In genomic region chr15:77180757-77181156, GRCh38 we compare ENCODE assay signal across 15 cellular contexts.
DNase-seq lines count a peak whose midpoint lies in the region; ATAC-seq and TF ChIP-seq lines count a peak whose summit lies in the region.
"Had no signal": no experiment of that assay in that cellular context is flagged by ENCODE, and none has a peak within 500 bp of the region (broad histone marks: within the 10 kb centered on the region; RNA-seq: fewer than 3 reads in every experiment).

No MANE protein-coding gene starts in this region.

- peaks cover 0 to 28% of the 10 kb centered on the region in 2 donors for H3K4me1 ChIP-seq in left lung
- H3K4me1 ChIP-seq: prostate gland had no signal

- peaks cover 23% of the 10 kb centered on the region for H3K36me3 Mint-ChIP-seq in activated naive CD8-positive, alpha-beta T cell treated with anti-CD3 and anti-CD28 coated beads for 36 hours

- peaks cover 0 to 10% of the 10 kb centered on the region in 2 donors for H3K36me3 ChIP-seq in left lung
- H3K36me3 ChIP-seq: prostate gland had no signal

- ATAC-seq in left lung: peak; percentile 22
- no peak for ATAC-seq in HG03442 (IDR thresholded peaks at IDR 0.05; ENCODE audit: unreplicated experiment)
- ATAC-seq in HG03097 (IDR thresholded peaks at IDR 0.05; ENCODE audit: low FRiP score, unreplicated experiment): no peak
- ATAC-seq: PC-3 had no signal

- no peaks in the 10 kb centered on the region for H3K9me3 ChIP-seq in left lung
- H3K9me3 ChIP-seq: prostate gland had no signal

- no peaks in the 10 kb centered on the region for H3K9me3 Mint-ChIP-seq in activated naive CD8-positive, alpha-beta T cell treated with anti-CD3 and anti-CD28 coated beads for 36 hours

- H3K27ac ChIP-seq in left lung: peak overlapping the region in 1 of 2 donors; percentile 45
- H3K27ac ChIP-seq: prostate gland had no signal

- no peak overlapping the region for H3K4me3 Mint-ChIP-seq in activated naive CD8-positive, alpha-beta T cell treated with anti-CD3 and anti-CD28 coated beads for 36 hours

- H3K27me3 ChIP-seq in left lung: no peaks in the 10 kb centered on the region

- peak; percentile 69 for DNase-seq in AG10803 (ENCODE audit: low read depth)
- peak; percentile 17 for DNase-seq in HuH-7 (ENCODE audit: low spot score)
- DNase-seq in activated naive CD8-positive, alpha-beta T cell treated with anti-CD3 and anti-CD28 coated beads for 36 hours: no peak
- DNase-seq in left lung: no peak
- no peak for DNase-seq in NCI-H1417 (lab: John Stamatoyannopoulos, UW)
- no peak for DNase-seq in GM19238 (ENCODE audit: insufficient read length, low spot score)
- DNase-seq: activated CD4-positive, alpha-beta T cell treated with anti-CD3 and anti-CD28 coated beads, Interleukin-2, amount 50 U/mL, for 1 hour; activated gamma-delta T cell treated with Interleukin-2 at 50 U/mL for 16 hours; central memory CD4-positive, alpha-beta T cell; NCI-H2081; PC-3; stimulated activated CD4-positive, alpha-beta T cell treated with anti-CD3 and anti-CD28 coated beads, Interleukin-4, amount 100 ng/mL, for 24 hours had no signal

- peaks cover 52% of the 10 kb centered on the region for H3K4me1 Mint-ChIP-seq in activated naive CD8-positive, alpha-beta T cell treated with anti-CD3 and anti-CD28 coated beads for 36 hours

- TF ChIP-seq CTCF in AG10803 (conservative IDR thresholded peaks at IDR 0.05; ENCODE audit: low read length) (no peak), left lung (IDR thresholded peaks at IDR 0.05) (no peak)

- intact Hi-C loops in left lung (cut with DNase I): loop anchor here in 1 of 2 donors (10.0 kb wide), 1 partner anchor 354 kb away; no protein-coding TSS in a partner anchor

- peak overlapping the region; percentile 82 for H3K27ac Mint-ChIP-seq in activated naive CD8-positive, alpha-beta T cell treated with anti-CD3 and anti-CD28 coated beads for 36 hours

- H3K27me3 Mint-ChIP-seq in activated naive CD8-positive, alpha-beta T cell treated with anti-CD3 and anti-CD28 coated beads for 36 hours: no peaks in the 10 kb centered on the region

- H3K4me3 ChIP-seq in AG10803 (ENCODE audit: low read length) (no peak overlapping the region), left lung (no peak overlapping the region)
- H3K4me3 ChIP-seq: prostate gland had no signal

Comparison
In these comparisons a context has a peak if more than half of its experiments do, and no peak if none do; other contexts are left out.
1. DNase-seq: peak in AG10803 (single experiment) and HuH-7 (single experiment); none in activated naive CD8-positive, alpha-beta T cell treated with anti-CD3 and anti-CD28 coated beads for 36 hours (single experiment), left lung (0 of 2), NCI-H1417 (0 of 3) and GM19238 (single experiment).